1 cellular context compared by ENCODE assay signal in genomic region chr7:47600199-47601118, GRCh38.
TF ChIP-seq lines count a peak whose summit lies in the region.

No MANE protein-coding gene starts in this region.

TF ChIP-seq in A549, 52 proteins besides CTCF, POLR2A, EP300 and RAD21 (continued from another document):
- TF ChIP-seq PBX3 (IDR thresholded peaks at IDR 0.05) (peak; percentile 67; the same call in 1 of the 2 replicates), HES2 (IDR thresholded peaks at IDR 0.05) (no peak), CHD2 (IDR thresholded peaks at IDR 0.05; ENCODE audit: low read length, partially characterized antibody) (no peak), HMGXB4 (CRISPR knock-in tag; IDR thresholded peaks at IDR 0.05; ENCODE audit: borderline replicate concordance) (no peak), KDM5A (IDR thresholded peaks at IDR 0.05) (no peak), MYC (IDR thresholded peaks at IDR 0.05; ENCODE audit: borderline replicate concordance, low read length) (no peak), RNF2 (IDR thresholded peaks at IDR 0.05; ENCODE audit: borderline replicate concordance, low read depth) (no peak), HOXB13 (CRISPR knock-in tag; IDR thresholded peaks at IDR 0.05; ENCODE audit: low read depth) (peak; percentile 61), TFCP2L1 (CRISPR knock-in tag; IDR thresholded peaks at IDR 0.05) (no peak), HOXB5 (CRISPR knock-in tag; IDR thresholded peaks at IDR 0.05) (no peak; the same call in 1 of the 2 replicates), NFE2L2 (conservative IDR thresholded peaks at IDR 0.05; ENCODE audit: low read length) (no peak), ZC3H11A (IDR thresholded peaks at IDR 0.05) (no peak), MAFK (IDR thresholded peaks at IDR 0.05; ENCODE audit: partially characterized antibody) (no peak), MAZ (IDR thresholded peaks at IDR 0.05; ENCODE audit: borderline replicate concordance, low read depth, low read length) (no peak), NR3C1 (IDR thresholded peaks at IDR 0.05) (no peak), PHF8 (IDR thresholded peaks at IDR 0.05; ENCODE audit: borderline replicate concordance, low read depth) (no peak), POLR2AphosphoS2 (conservative IDR thresholded peaks at IDR 0.05; ENCODE audit: low read length) (no peak), ZSCAN20 (CRISPR knock-in tag; IDR thresholded peaks at IDR 0.05) (no peak), KDM1A (IDR thresholded peaks at IDR 0.05; ENCODE audit: low read depth) (no peak), FOSB (CRISPR knock-in tag; IDR thresholded peaks at IDR 0.05) (no peak)
TF ChIP-seq in A549: peak in this region for 9.
